28 cellular contexts compared by ENCODE assay signal in genomic region chr3:187667526-187667925, GRCh38.
A peak's percentile ranks its signal among the peaks of the same experiment; 100 is the strongest.
DNase-seq lines count a peak whose midpoint lies in the region; ATAC-seq, FAIRE-seq and TF ChIP-seq lines count a peak whose summit lies in the region.
"Had no signal": no experiment of that assay in that cellular context is flagged by ENCODE, and none has a peak within 500 bp of the region (broad histone marks: within the 10 kb centered on the region; RNA-seq: fewer than 3 reads in every experiment).

No MANE protein-coding gene starts in this region.

- peak; percentile 42 for DNase-seq in DMS79 (lab: John Stamatoyannopoulos, UW)
- no peak for DNase-seq in DMS79 treated with DMSO at 0.1 percent for 48 hours (lab: John Stamatoyannopoulos, UW)
- DNase-seq in NCI-H1436 (lab: John Stamatoyannopoulos, UW): peak; percentile 20
- DNase-seq in NCI-H345 treated with DMSO at 0.1 percent for 48 hours (lab: John Stamatoyannopoulos, UW; ENCODE audit: unreplicated experiment): peak; percentile 19
- peak; percentile 35 for DNase-seq in SW480 (ENCODE audit: low spot score)
- DNase-seq in D721Med (ENCODE audit: insufficient read length, low spot score): no peak
- no peak for DNase-seq in H54 (ENCODE audit: insufficient read length, low spot score)
- DNase-seq: activated CD4-positive, alpha-beta T cell treated with anti-CD3 and anti-CD28 coated beads, Interleukin-2, amount 10 ng/mL, durations not matched to agents 7 days and 5 days; activated effector memory CD4-positive, alpha-beta T cell treated with anti-CD3 and anti-CD28 coated beads, Interleukin-2, amount 50 U/mL, for 16 hours; Calu3; dorsolateral prefrontal cortex; foreskin keratinocyte; GOT3; head of caudate nucleus; KG1; kidney; MG63; NCI-H1694 treated with DMSO at 0.1 percent for 48 hours; NCI-H524; ovary; Peyer's patch; T-helper 1 cell; transverse colon had no signal

- no peak for TF ChIP-seq CTCF in D721Med (IDR thresholded peaks at IDR 0.05; ENCODE audit: insufficient read depth, missing control alignments)

- ATAC-seq in GM19463 (IDR thresholded peaks at IDR 0.05; ENCODE audit: unreplicated experiment): no peak
- ATAC-seq: foreskin keratinocyte; stimulated activated memory B cell treated with anti-CD40 and anti-IgM and Interleukin-4, amounts not matched to agents 10 μg/mL and 1 μg/mL and 100 μg/mL, for 72 hours; WTC11 had no signal

- no peak for TF ChIP-seq POLR2A in H54 (IDR thresholded peaks at IDR 0.05; ENCODE audit: low read depth, low read length)

- FAIRE-seq in D721Med (lab: Jason Lieb, UNC) (no peak), H54 (lab: Jason Lieb, UNC) (no peak)
- FAIRE-seq: endometrium, GM18507, kidney had no signal

Comparison
In these comparisons a context has a peak if more than half of its experiments do, and no peak if none do; other contexts are left out.
1. DNase-seq: peak in DMS79 (single experiment), NCI-H1436 (single experiment), NCI-H345 treated with DMSO at 0.1 percent for 48 hours (single experiment) and SW480 (single experiment); none in DMS79 treated with DMSO at 0.1 percent for 48 hours (single experiment), D721Med (single experiment) and H54 (single experiment).